Comparison of ENCODE assay signal across 1 cellular context in the genomic region with DNA sequence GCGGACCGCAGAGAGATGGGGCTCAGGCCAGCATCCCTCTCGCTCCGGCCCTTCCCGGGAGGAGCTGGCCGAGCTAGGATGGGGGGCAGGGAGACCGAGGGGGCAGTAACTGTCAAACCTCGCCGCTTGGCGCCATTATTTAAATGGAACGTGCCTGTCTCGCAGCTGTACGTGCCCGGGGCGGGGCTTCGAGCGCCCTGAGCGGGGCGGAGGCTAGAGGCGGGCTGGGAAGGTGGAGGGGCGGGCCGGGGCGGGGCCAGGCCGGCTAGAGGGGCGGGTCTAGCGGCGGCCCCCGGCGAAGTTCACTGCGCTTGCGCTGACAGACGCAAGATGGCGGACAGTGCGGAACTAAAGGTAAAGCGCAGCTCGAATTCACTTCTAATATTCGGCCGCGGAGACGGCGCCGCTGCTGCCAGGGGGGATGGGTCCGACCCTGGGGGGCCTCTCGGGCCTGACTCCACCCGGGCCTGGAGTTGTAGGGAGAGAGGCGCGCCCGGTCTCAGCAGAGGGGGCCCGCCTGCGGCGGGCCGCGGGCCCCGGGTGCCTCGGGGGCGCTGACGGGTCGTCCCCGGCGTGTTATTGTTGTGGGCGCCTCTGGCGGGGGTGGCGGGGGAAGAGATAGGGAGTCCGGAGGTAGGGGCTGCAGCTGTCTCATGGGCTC.
A peak's percentile ranks its signal among the peaks of the same experiment; 100 is the strongest.
TF ChIP-seq lines count a peak whose summit lies in the region.

A gene (plus strand): TSS at position 319 of the 661 bp plus-strand sequence. CDS start 12 bp downstream, at position 331.

TF ChIP-seq in HepG2, 621 proteins besides CTCF, POLR2A, EP300 and RAD21 (continued from another document and continues in another):
- TF ChIP-seq, protein P1, sequence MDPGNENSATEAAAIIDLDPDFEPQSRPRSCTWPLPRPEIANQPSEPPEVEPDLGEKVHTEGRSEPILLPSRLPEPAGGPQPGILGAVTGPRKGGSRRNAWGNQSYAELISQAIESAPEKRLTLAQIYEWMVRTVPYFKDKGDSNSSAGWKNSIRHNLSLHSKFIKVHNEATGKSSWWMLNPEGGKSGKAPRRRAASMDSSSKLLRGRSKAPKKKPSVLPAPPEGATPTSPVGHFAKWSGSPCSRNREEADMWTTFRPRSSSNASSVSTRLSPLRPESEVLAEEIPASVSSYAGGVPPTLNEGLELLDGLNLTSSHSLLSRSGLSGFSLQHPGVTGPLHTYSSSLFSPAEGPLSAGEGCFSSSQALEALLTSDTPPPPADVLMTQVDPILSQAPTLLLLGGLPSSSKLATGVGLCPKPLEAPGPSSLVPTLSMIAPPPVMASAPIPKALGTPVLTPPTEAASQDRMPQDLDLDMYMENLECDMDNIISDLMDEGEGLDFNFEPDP (CRISPR knock-in tag; conservative IDR thresholded peaks at IDR 0.05): no peak
- no peak for TF ChIP-seq RARG (CRISPR knock-in tag; IDR thresholded peaks at IDR 0.05; ENCODE audit: low read depth)
- 0 out of 2 replicates have a peak, but pooled peaks have one; percentile 38 for TF ChIP-seq ZNF510 (CRISPR knock-in tag; IDR thresholded peaks at IDR 0.05; ENCODE audit: low read depth)
- TF ChIP-seq MTF2 (CRISPR knock-in tag; IDR thresholded peaks at IDR 0.05; ENCODE audit: borderline replicate concordance): no peak
- no peak for TF ChIP-seq HOXA9 (CRISPR knock-in tag; IDR thresholded peaks at IDR 0.05; ENCODE audit: borderline replicate concordance)
- TF ChIP-seq, protein P2, sequence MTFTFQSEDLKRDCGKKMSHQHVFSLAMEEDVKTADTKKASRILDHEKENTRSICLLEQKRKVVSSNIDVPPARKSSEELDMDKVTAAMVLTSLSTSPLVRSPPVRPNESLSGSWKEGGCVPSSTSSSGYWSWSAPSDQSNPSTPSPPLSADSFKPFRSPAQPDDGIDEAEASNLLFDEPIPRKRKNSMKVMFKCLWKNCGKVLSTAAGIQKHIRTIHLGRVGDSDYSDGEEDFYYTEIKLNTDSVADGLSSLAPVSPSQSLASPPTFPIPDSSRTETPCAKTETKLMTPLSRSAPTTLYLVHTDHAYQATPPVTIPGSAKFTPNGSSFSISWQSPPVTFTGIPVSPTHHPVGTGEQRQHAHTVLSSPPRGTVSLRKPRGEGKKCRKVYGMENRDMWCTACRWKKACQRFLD (CRISPR knock-in tag; IDR thresholded peaks at IDR 0.05; ENCODE audit: borderline replicate concordance): no peak
- TF ChIP-seq ZSCAN31 (CRISPR knock-in tag; IDR thresholded peaks at IDR 0.05; ENCODE audit: low read depth): no peak
- TF ChIP-seq, protein P3, sequence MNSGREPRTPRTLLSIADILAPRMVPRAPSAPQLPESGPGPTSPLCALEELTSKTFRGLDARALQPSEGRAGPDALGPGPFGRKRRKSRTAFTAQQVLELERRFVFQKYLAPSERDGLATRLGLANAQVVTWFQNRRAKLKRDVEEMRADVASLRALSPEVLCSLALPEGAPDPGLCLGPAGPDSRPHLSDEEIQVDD (CRISPR knock-in tag; IDR thresholded peaks at IDR 0.05; ENCODE audit: borderline replicate concordance): no peak
- TF ChIP-seq HOXD1 (CRISPR knock-in tag; IDR thresholded peaks at IDR 0.05): no peak
- TF ChIP-seq HDAC6 (IDR thresholded peaks at IDR 0.05; ENCODE audit: low read depth, low read length): no peak
- TF ChIP-seq, protein P4, sequence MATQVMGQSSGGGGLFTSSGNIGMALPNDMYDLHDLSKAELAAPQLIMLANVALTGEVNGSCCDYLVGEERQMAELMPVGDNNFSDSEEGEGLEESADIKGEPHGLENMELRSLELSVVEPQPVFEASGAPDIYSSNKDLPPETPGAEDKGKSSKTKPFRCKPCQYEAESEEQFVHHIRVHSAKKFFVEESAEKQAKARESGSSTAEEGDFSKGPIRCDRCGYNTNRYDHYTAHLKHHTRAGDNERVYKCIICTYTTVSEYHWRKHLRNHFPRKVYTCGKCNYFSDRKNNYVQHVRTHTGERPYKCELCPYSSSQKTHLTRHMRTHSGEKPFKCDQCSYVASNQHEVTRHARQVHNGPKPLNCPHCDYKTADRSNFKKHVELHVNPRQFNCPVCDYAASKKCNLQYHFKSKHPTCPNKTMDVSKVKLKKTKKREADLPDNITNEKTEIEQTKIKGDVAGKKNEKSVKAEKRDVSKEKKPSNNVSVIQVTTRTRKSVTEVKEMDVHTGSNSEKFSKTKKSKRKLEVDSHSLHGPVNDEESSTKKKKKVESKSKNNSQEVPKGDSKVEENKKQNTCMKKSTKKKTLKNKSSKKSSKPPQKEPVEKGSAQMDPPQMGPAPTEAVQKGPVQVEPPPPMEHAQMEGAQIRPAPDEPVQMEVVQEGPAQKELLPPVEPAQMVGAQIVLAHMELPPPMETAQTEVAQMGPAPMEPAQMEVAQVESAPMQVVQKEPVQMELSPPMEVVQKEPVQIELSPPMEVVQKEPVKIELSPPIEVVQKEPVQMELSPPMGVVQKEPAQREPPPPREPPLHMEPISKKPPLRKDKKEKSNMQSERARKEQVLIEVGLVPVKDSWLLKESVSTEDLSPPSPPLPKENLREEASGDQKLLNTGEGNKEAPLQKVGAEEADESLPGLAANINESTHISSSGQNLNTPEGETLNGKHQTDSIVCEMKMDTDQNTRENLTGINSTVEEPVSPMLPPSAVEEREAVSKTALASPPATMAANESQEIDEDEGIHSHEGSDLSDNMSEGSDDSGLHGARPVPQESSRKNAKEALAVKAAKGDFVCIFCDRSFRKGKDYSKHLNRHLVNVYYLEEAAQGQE (IDR thresholded peaks at IDR 0.05; ENCODE audit: borderline replicate concordance in 1 of 2, low read depth in 1 of 2, low read length in 2 of 2): peak in 1 of 2 experiments; percentile 35; a peak in 1 of 4 replicates
- 0 out of 2 replicates have a peak, but pooled peaks have one; percentile 14 for TF ChIP-seq JUN (CRISPR knock-in tag; IDR thresholded peaks at IDR 0.05)
- peak; percentile 94 for TF ChIP-seq HDAC1 (CRISPR knock-in tag; IDR thresholded peaks at IDR 0.05)
- TF ChIP-seq, protein P5, sequence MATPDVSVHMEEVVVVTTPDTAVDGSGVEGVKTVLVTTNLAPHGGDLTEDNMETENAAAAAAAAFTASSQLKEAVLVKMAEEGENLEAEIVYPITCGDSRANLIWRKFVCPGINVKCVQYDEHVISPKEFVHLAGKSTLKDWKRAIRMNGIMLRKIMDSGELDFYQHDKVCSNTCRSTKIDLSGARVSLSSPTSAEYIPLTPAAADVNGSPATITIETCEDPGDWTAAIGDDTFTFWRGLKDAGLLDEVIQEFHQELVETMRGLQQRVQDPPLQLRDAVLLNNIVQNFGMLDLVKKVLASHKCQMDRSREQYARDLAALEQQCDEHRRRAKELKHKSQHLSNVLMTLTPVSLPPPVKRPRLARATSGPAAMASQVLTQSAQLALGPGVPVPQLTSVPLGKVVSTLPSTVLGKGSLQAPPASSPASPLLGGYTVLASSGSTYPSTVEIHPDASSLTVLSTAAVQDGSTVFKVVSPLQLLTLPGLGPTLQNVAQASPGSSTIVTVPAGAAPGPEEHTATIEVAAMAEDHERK (CRISPR knock-in tag; IDR thresholded peaks at IDR 0.05; ENCODE audit: low read depth): peak; percentile 92
- TF ChIP-seq, protein P6, sequence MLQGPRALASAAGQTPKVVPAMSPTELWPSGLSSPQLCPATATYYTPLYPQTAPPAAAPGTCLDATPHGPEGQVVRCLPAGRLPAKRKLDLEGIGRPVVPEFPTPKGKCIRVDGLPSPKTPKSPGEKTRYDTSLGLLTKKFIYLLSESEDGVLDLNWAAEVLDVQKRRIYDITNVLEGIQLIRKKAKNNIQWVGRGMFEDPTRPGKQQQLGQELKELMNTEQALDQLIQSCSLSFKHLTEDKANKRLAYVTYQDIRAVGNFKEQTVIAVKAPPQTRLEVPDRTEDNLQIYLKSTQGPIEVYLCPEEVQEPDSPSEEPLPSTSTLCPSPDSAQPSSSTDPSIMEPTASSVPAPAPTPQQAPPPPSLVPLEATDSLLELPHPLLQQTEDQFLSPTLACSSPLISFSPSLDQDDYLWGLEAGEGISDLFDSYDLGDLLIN (CRISPR knock-in tag; IDR thresholded peaks at IDR 0.05; ENCODE audit: borderline replicate concordance): peak; percentile 44; the same call in 1 of the 2 replicates
- TF ChIP-seq, protein P7, sequence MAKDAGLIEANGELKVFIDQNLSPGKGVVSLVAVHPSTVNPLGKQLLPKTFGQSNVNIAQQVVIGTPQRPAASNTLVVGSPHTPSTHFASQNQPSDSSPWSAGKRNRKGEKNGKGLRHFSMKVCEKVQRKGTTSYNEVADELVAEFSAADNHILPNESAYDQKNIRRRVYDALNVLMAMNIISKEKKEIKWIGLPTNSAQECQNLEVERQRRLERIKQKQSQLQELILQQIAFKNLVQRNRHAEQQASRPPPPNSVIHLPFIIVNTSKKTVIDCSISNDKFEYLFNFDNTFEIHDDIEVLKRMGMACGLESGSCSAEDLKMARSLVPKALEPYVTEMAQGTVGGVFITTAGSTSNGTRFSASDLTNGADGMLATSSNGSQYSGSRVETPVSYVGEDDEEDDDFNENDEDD (CRISPR knock-in tag; IDR thresholded peaks at IDR 0.05; ENCODE audit: borderline replicate concordance): peak; percentile 98
- TF ChIP-seq U2AF2 (IDR thresholded peaks at IDR 0.05; ENCODE audit: low read depth, low read length): no peak
- TF ChIP-seq ADNP (CRISPR knock-in tag; IDR thresholded peaks at IDR 0.05): no peak
- TF ChIP-seq GATAD2A (CRISPR knock-in tag; IDR thresholded peaks at IDR 0.05): no peak
- TF ChIP-seq SNAI1 (CRISPR knock-in tag; IDR thresholded peaks at IDR 0.05; ENCODE audit: borderline replicate concordance): no peak
- TF ChIP-seq EHMT2 (IDR thresholded peaks at IDR 0.05; ENCODE audit: borderline replicate concordance, low read depth, low read length): no peak
- no peak for TF ChIP-seq ZNF431 (CRISPR knock-in tag; IDR thresholded peaks at IDR 0.05; ENCODE audit: borderline replicate concordance, low read depth)
- no peak for TF ChIP-seq MATR3 (CRISPR knock-in tag; IDR thresholded peaks at IDR 0.05)
- no peak for TF ChIP-seq NFRKB (IDR thresholded peaks at IDR 0.05)
- no peak for TF ChIP-seq NFE2 (CRISPR knock-in tag; IDR thresholded peaks at IDR 0.05)
- TF ChIP-seq ZNF296 (CRISPR knock-in tag; conservative IDR thresholded peaks at IDR 0.05): no peak
- no peak for TF ChIP-seq KLF13 (CRISPR knock-in tag; IDR thresholded peaks at IDR 0.05)
- TF ChIP-seq, protein P8, sequence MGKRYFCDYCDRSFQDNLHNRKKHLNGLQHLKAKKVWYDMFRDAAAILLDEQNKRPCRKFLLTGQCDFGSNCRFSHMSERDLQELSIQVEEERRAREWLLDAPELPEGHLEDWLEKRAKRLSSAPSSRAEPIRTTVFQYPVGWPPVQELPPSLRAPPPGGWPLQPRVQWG (CRISPR knock-in tag; IDR thresholded peaks at IDR 0.05; ENCODE audit: borderline replicate concordance, low read depth): no peak
- no peak for TF ChIP-seq RORA (CRISPR knock-in tag; IDR thresholded peaks at IDR 0.05)
- no peak for TF ChIP-seq ZNF850 (CRISPR knock-in tag; conservative IDR thresholded peaks at IDR 0.05)
- TF ChIP-seq PHF8 (CRISPR knock-in tag; IDR thresholded peaks at IDR 0.05): peak; percentile 89
- no peak for TF ChIP-seq SRY (CRISPR knock-in tag; IDR thresholded peaks at IDR 0.05)
- TF ChIP-seq NFKB2 (CRISPR knock-in tag; IDR thresholded peaks at IDR 0.05; ENCODE audit: borderline replicate concordance): peak; percentile 12; the same call in 1 of the 2 replicates
- TF ChIP-seq, protein P9, sequence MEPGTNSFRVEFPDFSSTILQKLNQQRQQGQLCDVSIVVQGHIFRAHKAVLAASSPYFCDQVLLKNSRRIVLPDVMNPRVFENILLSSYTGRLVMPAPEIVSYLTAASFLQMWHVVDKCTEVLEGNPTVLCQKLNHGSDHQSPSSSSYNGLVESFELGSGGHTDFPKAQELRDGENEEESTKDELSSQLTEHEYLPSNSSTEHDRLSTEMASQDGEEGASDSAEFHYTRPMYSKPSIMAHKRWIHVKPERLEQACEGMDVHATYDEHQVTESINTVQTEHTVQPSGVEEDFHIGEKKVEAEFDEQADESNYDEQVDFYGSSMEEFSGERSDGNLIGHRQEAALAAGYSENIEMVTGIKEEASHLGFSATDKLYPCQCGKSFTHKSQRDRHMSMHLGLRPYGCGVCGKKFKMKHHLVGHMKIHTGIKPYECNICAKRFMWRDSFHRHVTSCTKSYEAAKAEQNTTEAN (CRISPR knock-in tag; conservative IDR thresholded peaks at IDR 0.05): no peak
- TF ChIP-seq TSC22D2 (CRISPR knock-in tag; IDR thresholded peaks at IDR 0.05; ENCODE audit: borderline replicate concordance): no peak
- no peak for TF ChIP-seq NFE2L2 (IDR thresholded peaks at IDR 0.05; ENCODE audit: low read length)
- TF ChIP-seq ZNF615 (CRISPR knock-in tag; IDR thresholded peaks at IDR 0.05; ENCODE audit: borderline replicate concordance): no peak
- no peak for TF ChIP-seq HNRNPUL1 (IDR thresholded peaks at IDR 0.05; ENCODE audit: low read depth, low read length)
- TF ChIP-seq, protein P10, sequence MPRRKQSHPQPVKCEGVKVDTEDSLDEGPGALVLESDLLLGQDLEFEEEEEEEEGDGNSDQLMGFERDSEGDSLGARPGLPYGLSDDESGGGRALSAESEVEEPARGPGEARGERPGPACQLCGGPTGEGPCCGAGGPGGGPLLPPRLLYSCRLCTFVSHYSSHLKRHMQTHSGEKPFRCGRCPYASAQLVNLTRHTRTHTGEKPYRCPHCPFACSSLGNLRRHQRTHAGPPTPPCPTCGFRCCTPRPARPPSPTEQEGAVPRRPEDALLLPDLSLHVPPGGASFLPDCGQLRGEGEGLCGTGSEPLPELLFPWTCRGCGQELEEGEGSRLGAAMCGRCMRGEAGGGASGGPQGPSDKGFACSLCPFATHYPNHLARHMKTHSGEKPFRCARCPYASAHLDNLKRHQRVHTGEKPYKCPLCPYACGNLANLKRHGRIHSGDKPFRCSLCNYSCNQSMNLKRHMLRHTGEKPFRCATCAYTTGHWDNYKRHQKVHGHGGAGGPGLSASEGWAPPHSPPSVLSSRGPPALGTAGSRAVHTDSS (CRISPR knock-in tag; conservative IDR thresholded peaks at IDR 0.05): no peak
- TF ChIP-seq, protein P11, sequence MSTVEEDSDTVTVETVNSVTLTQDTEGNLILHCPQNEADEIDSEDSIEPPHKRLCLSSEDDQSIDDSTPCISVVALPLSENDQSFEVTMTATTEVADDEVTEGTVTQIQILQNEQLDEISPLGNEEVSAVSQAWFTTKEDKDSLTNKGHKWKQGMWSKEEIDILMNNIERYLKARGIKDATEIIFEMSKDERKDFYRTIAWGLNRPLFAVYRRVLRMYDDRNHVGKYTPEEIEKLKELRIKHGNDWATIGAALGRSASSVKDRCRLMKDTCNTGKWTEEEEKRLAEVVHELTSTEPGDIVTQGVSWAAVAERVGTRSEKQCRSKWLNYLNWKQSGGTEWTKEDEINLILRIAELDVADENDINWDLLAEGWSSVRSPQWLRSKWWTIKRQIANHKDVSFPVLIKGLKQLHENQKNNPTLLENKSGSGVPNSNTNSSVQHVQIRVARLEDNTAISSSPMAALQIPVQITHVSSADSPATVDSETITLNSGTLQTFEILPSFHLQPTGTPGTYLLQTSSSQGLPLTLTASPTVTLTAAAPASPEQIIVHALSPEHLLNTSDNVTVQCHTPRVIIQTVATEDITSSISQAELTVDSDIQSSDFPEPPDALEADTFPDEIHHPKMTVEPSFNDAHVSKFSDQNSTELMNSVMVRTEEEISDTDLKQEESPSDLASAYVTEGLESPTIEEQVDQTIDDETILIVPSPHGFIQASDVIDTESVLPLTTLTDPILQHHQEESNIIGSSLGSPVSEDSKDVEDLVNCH (CRISPR knock-in tag; IDR thresholded peaks at IDR 0.05): no peak
- no peak for TF ChIP-seq FOSL1 (CRISPR knock-in tag; IDR thresholded peaks at IDR 0.05; ENCODE audit: borderline replicate concordance)
- no peak for TF ChIP-seq PHF21A (CRISPR knock-in tag; IDR thresholded peaks at IDR 0.05)
- TF ChIP-seq TCF7L2 (IDR thresholded peaks at IDR 0.05; ENCODE audit: low read depth, low read length): no peak
- TF ChIP-seq IKZF4 (CRISPR knock-in tag; IDR thresholded peaks at IDR 0.05; ENCODE audit: borderline replicate concordance, low read depth, not compliant biosample characterization): no peak
